8 cellular contexts compared by ENCODE assay signal in the genomic region with DNA sequence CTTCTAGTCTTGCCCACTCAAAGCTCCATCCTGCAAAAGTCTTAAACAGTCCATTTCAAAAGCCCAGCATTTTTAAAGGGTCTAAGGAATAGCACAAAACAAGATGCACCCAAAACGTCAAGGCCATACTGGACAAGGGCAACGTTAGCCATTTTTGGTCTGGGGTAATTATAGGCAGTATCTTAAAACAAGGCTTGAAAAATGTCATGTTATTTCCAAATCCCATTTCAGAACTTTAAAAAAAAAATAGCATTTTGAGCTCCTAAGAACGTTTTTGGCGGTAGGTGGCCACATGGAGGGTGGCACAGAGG. TPM values are rescaled to one million over a fixed set of nuclear protein-coding genes. Genes with fewer than 3 reads are reported as not detected.
DNase-seq lines count a peak whose midpoint lies in the region; ATAC-seq, FAIRE-seq and TF ChIP-seq lines count a peak whose summit lies in the region.

No MANE protein-coding gene starts in this region.

- peak overlapping the region; percentile 72 for H3K4me3 ChIP-seq in CD8-positive, alpha-beta memory T cell (ENCODE audit: low read length)
- peak overlapping the region; percentile 88 for H3K4me3 ChIP-seq in GM12878
- peak overlapping the region; percentile 93 for H3K4me3 ChIP-seq in mononuclear cell (ENCODE audit: low read length)

- TF ChIP-seq POLR2A in GM12878 (IDR thresholded peaks at IDR 0.05; ENCODE audit: low read depth, low read length), result no peak

- BruUV-seq in GM12878 (replicated peaks; lab: Mats Ljungman, UMichigan), result TSS peak; percentile 78

- SMC1A ChIA-PET in GM12878 (lab: Charles Lee; ENCODE audit: uncharacterized antibody, unreplicated experiment), result interaction anchor here (0.6 to 3.3 kb wide), 8 partner anchors 9 to 283 kb away, joined by 3 to 12 read pairs (median 5); partner anchors contain the start of gene SRD5A3

- RAD21 ChIA-PET in GM12878 (lab: Charles Lee; ENCODE audit: unreplicated experiment), result interaction anchor here (0.8 to 6.1 kb wide), 5 partner anchors 14 to 159 kb away, joined by 3 to 41 read pairs (median 3); no protein-coding TSS in a partner anchor

- intact Hi-C loops in GM12878 (cut with micrococcal nuclease; ENCODE audit: unreplicated experiment), result loop anchor here (5.0 kb wide), 2 partner anchors 48 to 457 kb away; partner anchors contain the start of genes EXOC1 and SRD5A3

- H3K27ac Mint-ChIP-seq in CD8-positive, alpha-beta memory T cell, result peak overlapping the region; percentile 87 to 99 (median 98)

- H3K27me3 Mint-ChIP-seq in CD8-positive, alpha-beta memory T cell, result peaks cover 0 to 1% of the 10 kb centered on the region in 2 donors

- no peak for DNase-seq in CD8-positive, alpha-beta memory T cell
- DNase-seq in GM12878 (ENCODE audit: low read depth, low spot score), result no peak
- no peak for DNase-seq in GM03348 (ENCODE audit: low spot score)
- DNase-seq in SIG-M5 treated with dmso at 0.1 percent for 504 hours (lab: John Stamatoyannopoulos, UW; ENCODE audit: unreplicated experiment), result no peak
- DNase-seq in NCI-H2196 (lab: John Stamatoyannopoulos, UW; ENCODE audit: unreplicated experiment), result no peak
- DNase-seq in medulla oblongata (ENCODE audit: extremely low spot score), result no peak

- CTCF ChIA-PET in CD8-positive, alpha-beta memory T cell (lab: Charles Lee), result interaction anchor here (1.3 to 3.6 kb wide), 8 partner anchors 11 to 159 kb away, joined by 3 to 24 read pairs (median 6); partner anchors contain the start of genes CLOCK and SRD5A3
- CTCF ChIA-PET in GM12878 (lab: Yijun Ruan, JAX), result interaction anchor here (0.7 to 8.4 kb wide), 8 partner anchors 9 to 311 kb away, joined by 3 to 75 read pairs (median 3); partner anchors contain the start of gene SRD5A3

- H3K9me3 Mint-ChIP-seq in CD8-positive, alpha-beta memory T cell, result no peaks in the 10 kb centered on the region

- peak; percentile 78 for FAIRE-seq in GM12878 (lab: Jason Lieb, UNC)

- H4K20me1 ChIP-seq in GM12878 (ENCODE audit: control insufficient read depth, insufficient read depth), result 0 out of 2 replicates have a peak, but pooled peaks cover 2% of the 10 kb centered on the region

- POLR2A ChIA-PET in CD8-positive, alpha-beta memory T cell (lab: Charles Lee), result interaction anchor here (0.7 to 3.3 kb wide), 5 partner anchors 23 to 553 kb away, joined by 3 to 21 read pairs (median 6); partner anchors contain the start of gene CEP135
- POLR2A ChIA-PET in GM12878 (lab: Charles Lee), result interaction anchor here (0.5 to 2.3 kb wide), 11 partner anchors 9 to 554 kb away, joined by 3 to 7 read pairs (median 4); partner anchors contain the start of genes CEP135 and SRD5A3

- TF ChIP-seq EP300 in GM12878 (IDR thresholded peaks at IDR 0.05; ENCODE audit: borderline replicate concordance in 1 of 2, control insufficient read depth in 1 of 2, low read depth in 2 of 2, low read length in 2 of 2), result no peak

- peak overlapping the region; percentile 93 to 100 (median 96) for H3K4me3 Mint-ChIP-seq in CD8-positive, alpha-beta memory T cell

- peak overlapping the region; percentile 76 for H3K4me2 ChIP-seq in GM12878 (ENCODE audit: control insufficient read depth, insufficient read depth)

- no peaks in the 10 kb centered on the region for H3K36me3 ChIP-seq in CD8-positive, alpha-beta memory T cell (ENCODE audit: insufficient read depth, low read length)
- peaks cover 0 to 4% of the 10 kb centered on the region in 2 experiments; a peak in 1 of 4 replicates for H3K36me3 ChIP-seq in GM12878 (ENCODE audit: control insufficient read depth in 2 of 2, insufficient read depth in 2 of 2, low read length in 1 of 2)

- peaks cover 0 to 21% (median 13%) of the 10 kb centered on the region in 3 donors for H3K36me3 Mint-ChIP-seq in CD8-positive, alpha-beta memory T cell

- H3K9ac ChIP-seq in GM12878 (ENCODE audit: control insufficient read depth, insufficient read depth, low read length), result peak overlapping the region; percentile 91

- no peaks in the 10 kb centered on the region for H3K9me3 ChIP-seq in CD8-positive, alpha-beta memory T cell (ENCODE audit: low read length)
- H3K9me3 ChIP-seq in GM12878 (replicated peaks; ENCODE audit: control insufficient read depth, insufficient read depth, low read length), result no peaks in the 10 kb centered on the region
- no peaks in the 10 kb centered on the region for H3K9me3 ChIP-seq in mononuclear cell (ENCODE audit: low read depth, low read length)

- peak overlapping the region; percentile 91 for H3K27ac ChIP-seq in CD8-positive, alpha-beta memory T cell (ENCODE audit: low read depth, low read length)
- H3K27ac ChIP-seq in GM12878 (ENCODE audit: control insufficient read depth, insufficient read depth), result peak overlapping the region; percentile 91

- 2% methylated on average over 4 of the region's 4 CpGs for WGBS in GM12878 (ENCODE audit: insufficient coverage, insufficient replicate concordance, low lambda C conversion rate, missing lambda C conversion rate)

- no peaks in the 10 kb centered on the region for H3K27me3 ChIP-seq in CD8-positive, alpha-beta memory T cell (ENCODE audit: insufficient read depth, low read length, poor library complexity, severe bottlenecking)
- H3K27me3 ChIP-seq in GM12878 (replicated peaks in 1 of 2; ENCODE audit: control insufficient read depth in 2 of 2, insufficient read depth in 2 of 2, low read length in 1 of 2), result no peaks in the 10 kb centered on the region
- H3K27me3 ChIP-seq in mononuclear cell (ENCODE audit: insufficient read depth, low read length), result no peaks in the 10 kb centered on the region

- ATAC-seq in HG02870 (IDR thresholded peaks at IDR 0.05; ENCODE audit: unreplicated experiment) (peak; percentile 0), GM12878 (peak; percentile 0; the same call in 2 of the 3 replicates)

- TF ChIP-seq CTCF in GM12878 (IDR thresholded peaks at IDR 0.05 in 2 of 3, conservative IDR thresholded peaks at IDR 0.05 in 1 of 3; ENCODE audit: control insufficient read depth in 2 of 3, extremely low read depth in 1 of 3, insufficient read depth in 1 of 3, low read depth in 3 of 3, low read length in 3 of 3), result no peak

- peaks cover 36% of the 10 kb centered on the region for H3K4me1 ChIP-seq in CD8-positive, alpha-beta memory T cell (ENCODE audit: insufficient read depth, low read length)
- H3K4me1 ChIP-seq in GM12878 (ENCODE audit: control insufficient read depth, insufficient read depth, low read length) (peaks cover 3% of the 10 kb centered on the region; the same call in 1 of the 2 replicates), mononuclear cell (ENCODE audit: insufficient read depth, low read length) (peaks cover 39% of the 10 kb centered on the region)

- peaks cover 45% of the 10 kb centered on the region for H3K79me2 ChIP-seq in GM12878 (ENCODE audit: control insufficient read depth, insufficient read depth, low read length)

- in situ Hi-C loops in GM12878 (cut with MboI), result loop anchor here (5.0 kb wide), 1 partner anchor 152 kb away; the partner anchor contains the start of gene CLOCK

- TF ChIP-seq RAD21 in GM12878 (IDR thresholded peaks at IDR 0.05; ENCODE audit: insufficient read depth, low read depth, low read length), result no peak

- peaks cover 37 to 43% (median 41%) of the 10 kb centered on the region in 3 donors for H3K4me1 Mint-ChIP-seq in CD8-positive, alpha-beta memory T cell

- peak overlapping the region; percentile 94 for H2AFZ ChIP-seq in GM12878 (ENCODE audit: control insufficient read depth, low read depth, low read length)

TF ChIP-seq in GM12878, 131 proteins besides CTCF, POLR2A, EP300 and RAD21:
- no peak for TF ChIP-seq PAX8 (IDR thresholded peaks at IDR 0.05)
- TF ChIP-seq EGR1 (IDR thresholded peaks at IDR 0.05; ENCODE audit: borderline replicate concordance in 1 of 2, low read depth in 2 of 2, low read length in 2 of 2), result peak in 1 of 2 experiments; percentile 42; a peak in 1 of 3 replicates

RNA-seq across cellular contexts. Expression of gene TMEM165, which starts 0.6 kb away (rescaled TPM):
- 10 to 100 TPM; 69.1 to 76.5 TPM for total RNA-seq in CD8-positive, alpha-beta memory T cell
- polyA plus RNA-seq in CD8-positive, alpha-beta memory T cell, result 31.1 TPM
- 329 and 338 TPM in 2 replicates for total RNA-seq in GM12878 (2013; cell fraction: nucleolus; rRNA removed)
- total RNA-seq in GM12878 (2014; rRNA removed) (98.6 and 106 TPM in 2 replicates), GM12878 (2014; rRNA removed; fragmentation: Illumina TruSeq; extraction: Trizol) (72.3 TPM in 2 replicates), GM12878 (2021) (63.6 and 73.4 TPM in 2 replicates), mononuclear cell (48.4 TPM)
- polyA plus RNA-seq in GM12878 (2011; ENCODE audit: low read depth), result 21.5 TPM
- polyA plus RNA-seq in GM12878 (2011; rRNA removed) (106 and 120 TPM in 2 replicates), GM12878 (2014; fragmentation: Illumina TruSeq; extraction: Trizol) (58.7 and 74.3 TPM in 2 replicates), GM12878 (2014; fragmentation: Nextera tagmentation; extraction: Ambion mirVana) (10 to 100 TPM; 18.3 to 32.5 TPM), GM12878 (2014; rRNA removed) (85.0 and 88.8 TPM in 2 replicates), GM12878 (2016; fragmentation: Nextera tagmentation; extraction: Ambion mirVana) (100 to 1,000 TPM; 129 to 141 TPM)
- 35.2 and 43.7 TPM in 2 replicates for polyA plus RNA-seq in GM12878 (2011; cell fraction: cytosol; rRNA removed)
- polyA plus RNA-seq in GM12878 (2011; cell fraction: nucleus; rRNA removed), result 90.3 and 91.3 TPM in 2 replicates
- polyA plus RNA-seq in GM12878 (2012), result 35.6 and 40.2 TPM in 2 replicates
- polyA minus RNA-seq in GM12878 (2011; rRNA and poly(A)+ RNA removed), result 105 and 154 TPM in 2 replicates
- polyA minus RNA-seq in GM12878 (2011; cell fraction: cytosol; rRNA and poly(A)+ RNA removed), result 27.1 and 33.2 TPM in 2 replicates
- 58.6 and 122 TPM in 2 replicates for polyA minus RNA-seq in GM12878 (2011; cell fraction: nucleus; rRNA and poly(A)+ RNA removed)

RNA-seq across cellular contexts. Expression of gene SRD5A3, which starts 49.1 kb away (rescaled TPM):
- 10 to 100 TPM; 20.3 to 23.9 TPM for total RNA-seq in CD8-positive, alpha-beta memory T cell
- 17.4 TPM for polyA plus RNA-seq in CD8-positive, alpha-beta memory T cell
- 0.39 and 0.61 TPM in 2 replicates for total RNA-seq in GM12878 (2013; cell fraction: nucleolus; rRNA removed)
- total RNA-seq in GM12878 (2014; rRNA removed) (5.8 and 6.0 TPM in 2 replicates), GM12878 (2014; rRNA removed; fragmentation: Illumina TruSeq; extraction: Trizol) (4.7 and 6.4 TPM in 2 replicates), GM12878 (2021) (7.7 and 10.1 TPM in 2 replicates), mononuclear cell (2.7 TPM)
- 3.3 TPM for polyA plus RNA-seq in GM12878 (2011; ENCODE audit: low read depth)
- polyA plus RNA-seq in GM12878 (2011; rRNA removed) (1.6 and 2.6 TPM in 2 replicates), GM12878 (2014; fragmentation: Illumina TruSeq; extraction: Trizol) (7.4 and 7.9 TPM in 2 replicates), GM12878 (2014; fragmentation: Nextera tagmentation; extraction: Ambion mirVana) (1 to 10 TPM; 1.6 to 4.5 TPM), GM12878 (2014; rRNA removed) (5.6 and 6.4 TPM in 2 replicates), GM12878 (2016; fragmentation: Nextera tagmentation; extraction: Ambion mirVana) (10 to 100 TPM; 16.1 to 20.4 TPM)
- polyA plus RNA-seq in GM12878 (2011; cell fraction: cytosol; rRNA removed), result 1.2 and 1.7 TPM in 2 replicates
- polyA plus RNA-seq in GM12878 (2011; cell fraction: nucleus; rRNA removed), result 0.27 and 0.44 TPM in 2 replicates
- 3.8 and 4.3 TPM in 2 replicates for polyA plus RNA-seq in GM12878 (2012)
- polyA minus RNA-seq in GM12878 (2011; rRNA and poly(A)+ RNA removed), result 0.67 and 0.95 TPM in 2 replicates
- polyA minus RNA-seq in GM12878 (2011; cell fraction: cytosol; rRNA and poly(A)+ RNA removed), result 1.9 TPM in 1 of 2 replicates, not detected in the other
- 0.24 and 0.57 TPM in 2 replicates for polyA minus RNA-seq in GM12878 (2011; cell fraction: nucleus; rRNA and poly(A)+ RNA removed)
